Comparison of ENCODE assay signal across 8 cellular contexts in the genomic region with DNA sequence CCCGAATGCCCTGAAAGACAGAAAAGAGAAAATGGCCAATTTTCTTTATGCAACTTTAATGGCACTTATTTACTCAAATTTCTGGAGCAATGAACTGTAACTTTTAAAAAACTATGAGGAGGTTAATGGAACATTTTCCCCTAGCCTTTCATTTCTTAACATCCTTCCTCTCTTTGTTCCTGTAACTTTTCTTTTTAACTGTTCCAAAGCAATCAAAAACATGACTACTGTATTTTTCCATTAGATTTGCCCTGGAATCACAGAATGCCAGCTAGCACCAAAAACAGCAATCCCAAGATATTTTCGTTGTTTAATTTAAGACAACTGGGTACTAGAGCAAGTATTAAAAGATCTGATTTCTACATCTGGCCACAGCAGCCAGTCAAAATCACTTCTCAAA. TPM values are rescaled to one million over a fixed set of nuclear protein-coding genes. Genes with fewer than 3 reads are reported as not detected.
DNase-seq lines count a peak whose midpoint lies in the region; ATAC-seq lines count a peak whose summit lies in the region.

No MANE protein-coding gene starts in this region.

- H3K36me3 Mint-ChIP-seq in T-helper 2 cell treated with Interferon-gamma antibody and Interleukin-4, amounts not matched to agents 5 μg/mL and 100 μg/mL, for 36 hours (ENCODE audit: low read depth), result peaks cover 28% of the 10 kb centered on the region
- peaks cover 51% of the 10 kb centered on the region for H3K36me3 Mint-ChIP-seq in activated T-helper 2 cell treated with anti-CD3 and anti-CD28 coated beads, Interferon-gamma antibody, Interleukin-2, Interleukin-4, amounts not matched to agents 10 μg/mL and 5 μg/mL and 100 μg/mL, durations not matched to agents 14 hours and 24 hours and 36 hours (ENCODE audit: low read depth)
- H3K36me3 Mint-ChIP-seq in immature natural killer cell, result peaks cover 0 to 4% (median 0%) of the 10 kb centered on the region in 3 donors
- H3K36me3 Mint-ChIP-seq in stimulated activated naive B cell treated with anti-CD40 and anti-IgM and Interleukin-4, amounts not matched to agents 10 μg/mL and 1 μg/mL and 100 μg/mL, for 72 hours, result peaks cover 33 to 41% of the 10 kb centered on the region in 2 donors

- no peak for ATAC-seq in stimulated activated naive B cell treated with anti-CD40 and anti-IgM and Interleukin-4, amounts not matched to agents 10 μg/mL and 1 μg/mL and 100 μg/mL, for 72 hours (replicated peaks)

- H3K9me3 Mint-ChIP-seq in T-helper 2 cell treated with Interferon-gamma antibody and Interleukin-4, amounts not matched to agents 5 μg/mL and 100 μg/mL, for 36 hours, result no peaks in the 10 kb centered on the region
- no peaks in the 10 kb centered on the region for H3K9me3 Mint-ChIP-seq in activated T-helper 2 cell treated with anti-CD3 and anti-CD28 coated beads, Interferon-gamma antibody, Interleukin-2, Interleukin-4, amounts not matched to agents 10 μg/mL and 5 μg/mL and 100 μg/mL, durations not matched to agents 14 hours and 24 hours and 36 hours
- no peaks in the 10 kb centered on the region for H3K9me3 Mint-ChIP-seq in immature natural killer cell
- no peaks in the 10 kb centered on the region for H3K9me3 Mint-ChIP-seq in stimulated activated naive B cell treated with anti-CD40 and anti-IgM and Interleukin-4, amounts not matched to agents 10 μg/mL and 1 μg/mL and 100 μg/mL, for 72 hours

- peak overlapping the region; percentile 77 for H3K4me3 Mint-ChIP-seq in T-helper 2 cell treated with Interferon-gamma antibody and Interleukin-4, amounts not matched to agents 5 μg/mL and 100 μg/mL, for 36 hours
- H3K4me3 Mint-ChIP-seq in activated T-helper 2 cell treated with anti-CD3 and anti-CD28 coated beads, Interferon-gamma antibody, Interleukin-2, Interleukin-4, amounts not matched to agents 10 μg/mL and 5 μg/mL and 100 μg/mL, durations not matched to agents 14 hours and 24 hours and 36 hours (ENCODE audit: low read depth), result peak overlapping the region; percentile 81
- peak overlapping the region in 4 of 5 donors; percentile 40 to 89 (median 79) for H3K4me3 Mint-ChIP-seq in immature natural killer cell
- peak overlapping the region; percentile 67 to 73 for H3K4me3 Mint-ChIP-seq in stimulated activated naive B cell treated with anti-CD40 and anti-IgM and Interleukin-4, amounts not matched to agents 10 μg/mL and 1 μg/mL and 100 μg/mL, for 72 hours

- H3K27me3 Mint-ChIP-seq in T-helper 2 cell treated with Interferon-gamma antibody and Interleukin-4, amounts not matched to agents 5 μg/mL and 100 μg/mL, for 36 hours (ENCODE audit: low read depth), result no peaks in the 10 kb centered on the region
- no peaks in the 10 kb centered on the region for H3K27me3 Mint-ChIP-seq in activated T-helper 2 cell treated with anti-CD3 and anti-CD28 coated beads, Interferon-gamma antibody, Interleukin-2, Interleukin-4, amounts not matched to agents 10 μg/mL and 5 μg/mL and 100 μg/mL, durations not matched to agents 14 hours and 24 hours and 36 hours (ENCODE audit: low read depth)
- peaks cover 4 to 14% (median 6%) of the 10 kb centered on the region in 3 donors for H3K27me3 Mint-ChIP-seq in immature natural killer cell (ENCODE audit: low read depth in 3 of 3)
- H3K27me3 Mint-ChIP-seq in stimulated activated naive B cell treated with anti-CD40 and anti-IgM and Interleukin-4, amounts not matched to agents 10 μg/mL and 1 μg/mL and 100 μg/mL, for 72 hours, result no peaks in the 10 kb centered on the region

- DNase-seq in T-helper 2 cell treated with Interferon-gamma antibody and Interleukin-4, amounts not matched to agents 5 μg/mL and 100 μg/mL, for 36 hours (ENCODE audit: low spot score), result no peak
- DNase-seq in T-helper 2 cell (no peak), immature natural killer cell (no peak), NCI-H82 (lab: John Stamatoyannopoulos, UW) (no peak), HCEC 1CT (no peak), A172 (ENCODE audit: low spot score) (no peak)
- DNase-seq in activated T-helper 2 cell treated with anti-CD3 and anti-CD28 coated beads, Interferon-gamma antibody, Interleukin-2, Interleukin-4, amounts not matched to agents 10 μg/mL and 5 μg/mL and 100 μg/mL, durations not matched to agents 14 hours and 24 hours and 36 hours (ENCODE audit: low spot score), result no peak
- no peak for DNase-seq in stimulated activated naive B cell treated with anti-CD40 and anti-IgM and Interleukin-4, amounts not matched to agents 10 μg/mL and 1 μg/mL and 100 μg/mL, for 72 hours

- peak overlapping the region; percentile 72 for H3K27ac Mint-ChIP-seq in T-helper 2 cell treated with Interferon-gamma antibody and Interleukin-4, amounts not matched to agents 5 μg/mL and 100 μg/mL, for 36 hours
- peak overlapping the region; percentile 49 for H3K27ac Mint-ChIP-seq in activated T-helper 2 cell treated with anti-CD3 and anti-CD28 coated beads, Interferon-gamma antibody, Interleukin-2, Interleukin-4, amounts not matched to agents 10 μg/mL and 5 μg/mL and 100 μg/mL, durations not matched to agents 14 hours and 24 hours and 36 hours
- peak overlapping the region; percentile 77 to 95 (median 82) for H3K27ac Mint-ChIP-seq in immature natural killer cell
- H3K27ac Mint-ChIP-seq in stimulated activated naive B cell treated with anti-CD40 and anti-IgM and Interleukin-4, amounts not matched to agents 10 μg/mL and 1 μg/mL and 100 μg/mL, for 72 hours, result peak overlapping the region; percentile 51

- peaks cover 61% of the 10 kb centered on the region for H3K4me1 Mint-ChIP-seq in T-helper 2 cell treated with Interferon-gamma antibody and Interleukin-4, amounts not matched to agents 5 μg/mL and 100 μg/mL, for 36 hours (ENCODE audit: low read depth)
- H3K4me1 Mint-ChIP-seq in activated T-helper 2 cell treated with anti-CD3 and anti-CD28 coated beads, Interferon-gamma antibody, Interleukin-2, Interleukin-4, amounts not matched to agents 10 μg/mL and 5 μg/mL and 100 μg/mL, durations not matched to agents 14 hours and 24 hours and 36 hours (ENCODE audit: low read depth), result peaks cover 58% of the 10 kb centered on the region
- peaks cover 73 to 88% of the 10 kb centered on the region in 2 donors for H3K4me1 Mint-ChIP-seq in immature natural killer cell
- H3K4me1 Mint-ChIP-seq in stimulated activated naive B cell treated with anti-CD40 and anti-IgM and Interleukin-4, amounts not matched to agents 10 μg/mL and 1 μg/mL and 100 μg/mL, for 72 hours, result peaks cover 36 to 71% of the 10 kb centered on the region in 2 donors

- intact Hi-C loops in activated T-helper 2 cell treated with anti-CD3 and anti-CD28 coated beads, Interferon-gamma antibody, Interleukin-2, Interleukin-4, amounts not matched to agents 10 μg/mL and 5 μg/mL and 100 μg/mL, durations not matched to agents 14 hours and 24 hours and 36 hours (cut with micrococcal nuclease), result loop anchor here (10.0 kb wide), 1 partner anchor 120 kb away; a partner anchor contains a TSS

RNA-seq across cellular contexts. Expression of a gene that starts 3.8 kb away (rescaled TPM):
- 201 and 206 TPM in 2 replicates for total RNA-seq in activated T-helper 2 cell treated with anti-CD3 and anti-CD28 coated beads, Interferon-gamma antibody, Interleukin-2, Interleukin-4, amounts not matched to agents 10 μg/mL and 5 μg/mL and 100 μg/mL, durations not matched to agents 14 hours and 24 hours and 36 hours
- polyA plus RNA-seq in immature natural killer cell, result 100 to 1,000 TPM; 161 to 252 (median 173) TPM
- 191 and 196 TPM in 2 replicates for total RNA-seq in A172 (2014; rRNA removed; shearing (Covaris generic))

RNA-seq across cellular contexts. Expression of a gene that starts 59.6 kb away (rescaled TPM):
- total RNA-seq in activated T-helper 2 cell treated with anti-CD3 and anti-CD28 coated beads, Interferon-gamma antibody, Interleukin-2, Interleukin-4, amounts not matched to agents 10 μg/mL and 5 μg/mL and 100 μg/mL, durations not matched to agents 14 hours and 24 hours and 36 hours, result 238 and 260 TPM in 2 replicates
- 100 to 1,000 TPM; 272 to 875 (median 555) TPM for polyA plus RNA-seq in immature natural killer cell
- 0.05 TPM in 1 of 2 replicates, not detected in the other for total RNA-seq in A172 (2014; rRNA removed; shearing (Covaris generic))

Comparison
In these comparisons a context has a peak if more than half of its experiments do, and no peak if none do; other contexts are left out.
1. RNA of a gene that starts 59.6 kb away (total RNA-seq): 238 to 260 TPM in activated T-helper 2 cell treated with anti-CD3 and anti-CD28 coated beads, Interferon-gamma antibody, Interleukin-2, Interleukin-4, amounts not matched to agents 10 μg/mL and 5 μg/mL and 100 μg/mL, durations not matched to agents 14 hours and 24 hours and 36 hours; 0.05 TPM in A172; every median in the first group is over 100 times any median in the second.
2. Peak in every context shown above with its lines, with median percentiles within 50 percentile points of each other: H3K27ac Mint-ChIP-seq and H3K4me3 Mint-ChIP-seq.